22 cellular contexts compared by ENCODE assay signal in genomic region chr7:49583440-49583839, GRCh38.
"Had no signal": no experiment of that assay in that cellular context is flagged by ENCODE, and none has a peak within 500 bp of the region (broad histone marks: within the 10 kb centered on the region; RNA-seq: fewer than 3 reads in every experiment).

No MANE protein-coding gene starts in this region.

- H3K36me3 ChIP-seq: esophagus muscularis mucosa, gastrocnemius medialis, heart right ventricle, left lung, lower lobe of right lung had no signal

- H3K27me3 ChIP-seq: esophagus muscularis mucosa, gastrocnemius medialis, heart right ventricle, left lung had no signal

- H3K27me3 Mint-ChIP-seq: naive B cell had no signal

- H3K27ac Mint-ChIP-seq: mesothelial cell of epicardium, naive B cell had no signal

- H3K4me3 ChIP-seq: coronary artery, dorsolateral prefrontal cortex, esophagus muscularis mucosa, gastrocnemius medialis, heart right ventricle, left lung, lower lobe of right lung, mucosa of descending colon had no signal

- H3K4me1 Mint-ChIP-seq: naive B cell had no signal

- H3K9me3 ChIP-seq: esophagus muscularis mucosa, gastrocnemius medialis, heart right ventricle, left lung, lower lobe of right lung, mucosa of descending colon had no signal

- DNase-seq: dermis blood vessel endothelial cell; dorsolateral prefrontal cortex; effector CD4-positive, alpha-beta T cell; effector memory CD4-positive, alpha-beta T cell; erythroblast; foreskin melanocyte; gastrocnemius medialis; glutamatergic neuron; head of caudate nucleus; heart right ventricle; hippocampal formation; left colon; left lung; left ventricle myocardium superior; lower lobe of right lung; mesenchymal stem cell; mucosa of descending colon; naive B cell had no signal

- H3K36me3 Mint-ChIP-seq: mesothelial cell of epicardium, naive B cell had no signal

- H3K9me3 Mint-ChIP-seq: mesothelial cell of epicardium had no signal

- H3K27ac ChIP-seq: coronary artery, dorsolateral prefrontal cortex, epithelial cell of prostate, esophagus muscularis mucosa, gastrocnemius medialis, heart right ventricle, left lung, lower lobe of right lung had no signal

- H3K4me3 Mint-ChIP-seq: mesothelial cell of epicardium, naive B cell had no signal

- ATAC-seq: gastrocnemius medialis, heart right ventricle, left colon, left lung, left ventricle myocardium superior, lower lobe of right lung, mucosa of descending colon had no signal

- H3K4me1 ChIP-seq: esophagus muscularis mucosa, gastrocnemius medialis, heart right ventricle, left lung, lower lobe of right lung had no signal
